ENCODE assay signal across 8 cellular contexts in the genomic region with DNA sequence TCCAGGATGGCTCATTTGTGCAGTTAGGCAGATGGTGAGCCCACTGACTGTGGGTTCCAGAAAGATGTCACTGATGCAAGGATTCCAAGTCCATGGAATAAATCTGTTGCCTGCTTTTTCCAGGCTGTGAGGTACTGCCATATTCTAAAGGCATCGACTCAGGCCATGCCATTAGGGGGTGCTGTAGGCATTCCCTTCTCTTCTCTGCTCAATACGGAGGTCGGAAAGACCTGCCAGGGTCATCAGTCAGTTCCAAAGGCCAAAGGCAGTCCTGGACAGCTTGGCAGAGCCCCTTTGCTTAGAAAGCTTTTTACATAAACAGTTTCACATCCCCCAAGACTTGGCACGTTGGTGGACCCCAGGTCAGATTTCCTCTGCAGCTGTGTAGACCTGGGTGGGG. TPM values are rescaled to one million over a fixed set of nuclear protein-coding genes. Genes with fewer than 3 reads are reported as not detected.
DNase-seq lines count a peak whose midpoint lies in the region; ATAC-seq and TF ChIP-seq lines count a peak whose summit lies in the region.

No MANE protein-coding gene starts in this region.

- DNase-seq in NCI-H2081 (lab: John Stamatoyannopoulos, UW) (peak; percentile 10 to 42), NCI-H2081 treated with DMSO at 0.1 percent for 48 hours (lab: John Stamatoyannopoulos, UW) (no peak), LNCaP clone FGC (ENCODE audit: low read depth) (peak; percentile 42), SK-N-DZ (ENCODE audit: low spot score) (peak; percentile 24), ecto neural progenitor cell (ENCODE audit: low spot score) (peak; percentile 77), lower lobe of right lung (peak; percentile 66), tibial artery (peak; percentile 56 to 66), KG1 (lab: John Stamatoyannopoulos, UW) (no peak)

- H3K4me3 ChIP-seq in LNCaP clone FGC (ENCODE audit: low read depth, low read length) (no peak overlapping the region), lower lobe of right lung (no peak overlapping the region), tibial artery (no peak overlapping the region)

- peak; percentile 91 for TF ChIP-seq CTCF in LNCaP clone FGC (IDR thresholded peaks at IDR 0.05; ENCODE audit: control insufficient read depth, extremely low read depth, insufficient read depth)
- TF ChIP-seq CTCF in lower lobe of right lung (IDR thresholded peaks at IDR 0.05), result peak; percentile 74
- peak; percentile 36 to 44 for TF ChIP-seq CTCF in tibial artery (IDR thresholded peaks at IDR 0.05)

- H3K4me1 ChIP-seq in lower lobe of right lung, result peaks cover 16% of the 10 kb centered on the region
- H3K4me1 ChIP-seq in tibial artery, result peaks cover 0 to 5% (median 1%) of the 10 kb centered on the region in 4 donors

- H3K9me3 ChIP-seq in lower lobe of right lung (no peaks in the 10 kb centered on the region), tibial artery (no peaks in the 10 kb centered on the region)

- H3K27ac ChIP-seq in lower lobe of right lung (no peak overlapping the region), tibial artery (no peak overlapping the region)

- peak; percentile 83 to 90 for ATAC-seq in lower lobe of right lung

- H3K36me3 ChIP-seq in lower lobe of right lung (no peaks in the 10 kb centered on the region), tibial artery (no peaks in the 10 kb centered on the region)

- no peaks in the 10 kb centered on the region for H3K27me3 ChIP-seq in lower lobe of right lung (ENCODE audit: low read depth)
- peaks cover 0 to 5% of the 10 kb centered on the region in 2 donors for H3K27me3 ChIP-seq in tibial artery

- intact Hi-C loops in lower lobe of right lung (cut with DNase I), result loop anchor here (10.0 kb wide), 1 partner anchor 117 kb away; a partner anchor contains a TSS
- intact Hi-C loops in tibial artery (cut with DNase I; ENCODE audit: low total_unique reads), result no loop called here

RNA-seq across cellular contexts. Expression of a gene that starts 31.7 kb away (rescaled TPM):
- polyA plus RNA-seq in SK-N-DZ (2014; cell fraction: cytosol; rRNA removed), result not detected in 2 replicates
- not detected in 2 replicates for polyA plus RNA-seq in SK-N-DZ (2014; cell fraction: nucleus; rRNA removed)
- total RNA-seq in lower lobe of right lung, result 197 TPM

RNA-seq across cellular contexts. Expression of a gene that starts 47.3 kb away (rescaled TPM):
- polyA plus RNA-seq in SK-N-DZ (2014; cell fraction: cytosol; rRNA removed), result not detected in 2 replicates
- not detected in 2 replicates for polyA plus RNA-seq in SK-N-DZ (2014; cell fraction: nucleus; rRNA removed)
- total RNA-seq in lower lobe of right lung, result 19.1 TPM

Comparison
In these comparisons a context has a peak if more than half of its experiments do, and no peak if none do; other contexts are left out.
1. DNase-seq: peak in NCI-H2081 (2 of 2), LNCaP clone FGC (single experiment), SK-N-DZ (single experiment), ecto neural progenitor cell (single experiment), lower lobe of right lung (single experiment) and tibial artery (2 of 2); none in NCI-H2081 treated with DMSO at 0.1 percent for 48 hours (single experiment) and KG1 (single experiment).
2. CTCF ChIP-seq: peak in every context shown above with its lines; median percentile 91 in LNCaP clone FGC; 74 in lower lobe of right lung; 40 in tibial artery.